Comparison of ENCODE assay signal across 8 cellular contexts in the genomic region with DNA sequence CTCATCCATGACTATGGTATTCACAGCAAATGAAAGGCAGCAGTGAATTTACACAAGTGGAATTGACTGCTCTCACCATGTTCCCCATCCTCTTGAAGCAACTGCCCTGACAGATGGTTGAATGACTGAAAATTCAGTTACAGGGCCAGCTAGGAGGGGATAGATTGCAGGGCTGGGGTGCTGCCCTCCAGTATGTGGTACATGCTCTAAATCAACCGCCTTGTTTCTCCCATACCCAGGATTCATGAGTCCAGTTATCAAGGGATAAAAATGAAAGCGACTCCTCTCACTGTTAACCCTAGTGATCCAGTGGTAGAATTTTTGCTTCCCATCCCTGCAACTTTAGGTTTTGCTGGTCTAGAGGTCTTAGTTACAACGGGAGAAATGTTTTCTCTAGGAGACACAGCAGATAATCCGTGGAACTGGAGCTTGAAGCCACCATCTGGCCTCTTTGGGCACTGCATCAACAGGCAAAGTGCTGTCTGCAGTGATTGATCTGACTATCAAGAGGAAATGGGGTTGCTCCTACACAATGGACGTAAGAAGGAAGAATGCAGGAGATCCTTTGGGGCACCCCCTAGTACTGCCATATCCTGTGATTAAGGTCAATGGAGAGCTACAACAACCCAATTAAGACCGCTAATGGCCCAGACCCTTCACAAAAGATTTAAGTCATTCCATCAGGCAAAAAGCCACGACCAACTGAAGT. TPM values are rescaled to one million over a fixed set of nuclear protein-coding genes. Genes with fewer than 3 reads are reported as not detected.
DNase-seq lines count a peak whose midpoint lies in the region; ATAC-seq and TF ChIP-seq lines count a peak whose summit lies in the region.

No MANE protein-coding gene starts in this region.

- WGBS in esophagus squamous epithelium, 2 donors, result 11 to 31% methylated on average over 5 of the region's 7 CpGs

- ATAC-seq in Right ventricle myocardium inferior, result peak; percentile 54

- H3K4me1 Mint-ChIP-seq in nephron, result peaks cover 5% of the 10 kb centered on the region

- peak; percentile 89 for TF ChIP-seq CTCF in HL-60 (IDR thresholded peaks at IDR 0.05; ENCODE audit: insufficient read depth, low read length)
- peak; percentile 34 to 76 (median 67) for TF ChIP-seq CTCF in esophagus squamous epithelium (IDR thresholded peaks at IDR 0.05)
- peak; percentile 62 to 75 (median 74) for TF ChIP-seq CTCF in nephron (IDR thresholded peaks at IDR 0.05; ENCODE audit: unreplicated experiment in 3 of 3)

- no peak overlapping the region for H3K27ac ChIP-seq in HL-60 (replicated peaks)
- no peak overlapping the region for H3K27ac ChIP-seq in esophagus squamous epithelium

- intact Hi-C loops in Right ventricle myocardium inferior (cut with DNase I) (loop anchor here (5.0 kb wide), 1 partner anchor 102 kb away; no protein-coding TSS in a partner anchor), cardiac septum (cut with DNase I) (no loop called here), esophagus squamous epithelium (cut with DNase I) (loop anchor here (10.0 kb wide), 2 partner anchors 55 to 85 kb away; no protein-coding TSS in a partner anchor)

- H3K9me3 ChIP-seq in esophagus squamous epithelium, result no peaks in the 10 kb centered on the region

- H3K4me1 ChIP-seq in esophagus squamous epithelium, result peaks cover 0 to 22% (median 0%) of the 10 kb centered on the region in 3 donors

- peaks cover 0 to 26% (median 0%) of the 10 kb centered on the region in 3 donors for H3K36me3 ChIP-seq in esophagus squamous epithelium

- TF ChIP-seq POLR2A in esophagus squamous epithelium (IDR thresholded peaks at IDR 0.05), result no peak

- no peaks in the 10 kb centered on the region for H3K27me3 Mint-ChIP-seq in nephron (ENCODE audit: low read depth)

- H3K27me3 ChIP-seq in HL-60 (ENCODE audit: insufficient read depth, poor library complexity, severe bottlenecking) (no peaks in the 10 kb centered on the region), esophagus squamous epithelium (no peaks in the 10 kb centered on the region)

- no peak overlapping the region for H3K4me3 Mint-ChIP-seq in nephron

- H3K27ac Mint-ChIP-seq in nephron, result no peak overlapping the region

- H3K9me3 Mint-ChIP-seq in nephron, result no peaks in the 10 kb centered on the region

- peaks cover 3% of the 10 kb centered on the region for H3K36me3 Mint-ChIP-seq in nephron (ENCODE audit: low read depth)

- H3K4me3 ChIP-seq in HL-60 (replicated peaks; ENCODE audit: insufficient read depth, low read length) (no peak overlapping the region), esophagus squamous epithelium (no peak overlapping the region)

- DNase-seq in Right ventricle myocardium inferior (ENCODE audit: missing footprints) (no peak), cardiac septum (ENCODE audit: low spot score) (no peak), HL-60 (ENCODE audit: low read depth in 1 of 2, low spot score in 1 of 2) (peak in 1 of 2 experiments; percentile 68), NOMO-1 (lab: John Stamatoyannopoulos, UW; ENCODE audit: unreplicated experiment in 2 of 2) (peak; percentile 44 to 71), esophagus squamous epithelium (lab: John Stamatoyannopoulos, UW) (no peak), superior temporal gyrus (ENCODE audit: extremely low spot score) (peak; percentile 76)
- DNase-seq in activated CD8-positive, alpha-beta memory T cell treated with anti-CD3 and anti-CD28 coated beads, Interleukin-2, amount 50 U/mL, for 24 hours (ENCODE audit: extremely low read depth), result peak; percentile 8

RNA-seq across cellular contexts. Expression of a gene that starts 32.0 kb away (rescaled TPM):
- total RNA-seq in Right ventricle myocardium inferior (93.8 TPM), cardiac septum (45.6 TPM), esophagus squamous epithelium (100 to 1,000 TPM in 1 of 4 donors, 10 to 100 TPM in 3; 53.0 to 129 (median 61.5) TPM)

RNA-seq across cellular contexts. Expression of a gene that starts 49.0 kb away (rescaled TPM):
- 8.7 TPM for total RNA-seq in Right ventricle myocardium inferior
- 7.0 TPM for total RNA-seq in cardiac septum
- 10 to 100 TPM; 10.8 to 13.2 (median 11.4) TPM for total RNA-seq in esophagus squamous epithelium

Comparison
In these comparisons a context has a peak if more than half of its experiments do, and no peak if none do; other contexts are left out.
1. DNase-seq: peak in NOMO-1 (2 of 2), activated CD8-positive, alpha-beta memory T cell treated with anti-CD3 and anti-CD28 coated beads, Interleukin-2, amount 50 U/mL, for 24 hours (single experiment) and superior temporal gyrus (single experiment); none in Right ventricle myocardium inferior (single experiment), cardiac septum (single experiment) and esophagus squamous epithelium (single experiment).
2. Peak in every context shown above with its lines, with median percentiles within 50 percentile points of each other: CTCF ChIP-seq.